Comparison of ENCODE assay signal across 9 cellular contexts in the genomic region with DNA sequence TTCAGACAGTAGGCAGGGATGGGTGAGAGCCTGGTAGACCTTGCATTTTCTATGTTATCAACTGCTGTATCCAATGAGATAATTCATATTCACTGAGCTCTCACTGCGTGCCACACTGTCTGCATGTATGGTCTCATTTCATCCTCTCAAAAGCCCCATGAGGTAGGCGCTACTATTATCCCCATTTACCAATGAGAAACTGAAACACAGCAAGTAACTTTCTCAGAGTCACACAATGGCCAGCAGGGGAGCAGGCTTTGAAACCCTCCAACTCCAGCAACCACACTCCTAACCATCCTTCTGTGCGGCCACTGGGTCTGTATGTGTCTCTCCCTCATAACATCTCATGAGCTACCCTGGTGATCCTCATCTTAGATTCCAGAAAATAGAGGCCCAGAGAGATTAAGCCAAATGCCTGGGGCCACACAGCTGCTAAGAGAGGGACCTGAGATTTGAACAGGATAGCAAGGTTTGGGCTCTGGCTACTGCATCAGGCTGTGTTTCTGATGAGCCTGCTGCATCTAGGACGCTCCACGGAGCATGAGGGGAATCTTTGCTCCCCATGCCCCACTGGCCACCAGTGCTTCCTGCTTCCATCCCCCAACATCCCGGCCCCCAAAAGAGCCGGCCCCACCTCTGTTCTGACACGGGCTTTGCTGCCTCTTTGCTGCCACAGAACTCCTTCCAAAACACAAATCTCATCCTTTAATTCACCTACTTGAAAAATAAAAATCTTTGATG. TPM values are rescaled to one million over a fixed set of nuclear protein-coding genes. Genes with fewer than 3 reads are reported as not detected.
DNase-seq lines count a peak whose midpoint lies in the region; ATAC-seq lines count a peak whose summit lies in the region.
"Had no signal": no experiment of that assay in that cellular context is flagged by ENCODE, and none has a peak within 500 bp of the region (broad histone marks: within the 10 kb centered on the region; RNA-seq: fewer than 3 reads in every experiment).

No MANE protein-coding gene starts in this region.

- no peaks in the 10 kb centered on the region for H3K27me3 ChIP-seq in effector memory CD4-positive, alpha-beta T cell (replicated peaks; ENCODE audit: control insufficient read depth, insufficient read depth, low read length, poor library complexity, severe bottlenecking)

- peak overlapping the region; percentile 99 for H3K27ac ChIP-seq in effector memory CD4-positive, alpha-beta T cell (ENCODE audit: insufficient read depth, low read length, poor library complexity, severe bottlenecking)

- H3K27ac Mint-ChIP-seq in T-helper 17 cell, result peak overlapping the region; percentile 100

- H3K27me3 Mint-ChIP-seq in T-helper 17 cell, result no peaks in the 10 kb centered on the region

- ATAC-seq in T-helper 17 cell, result peak; percentile 57
- no peak for ATAC-seq in GM21723 (IDR thresholded peaks at IDR 0.05; ENCODE audit: unreplicated experiment)

- H3K4me1 ChIP-seq in effector memory CD4-positive, alpha-beta T cell (ENCODE audit: control insufficient read depth, insufficient read depth, low read length, poor library complexity, severe bottlenecking), result peaks cover 70% of the 10 kb centered on the region

- peak; percentile 75 for DNase-seq in stimulated activated CD4-positive, alpha-beta T cell treated with anti-CD3 and anti-CD28 coated beads, Interleukin-15, amount 100 ng/mL, for 24 hours
- DNase-seq in stimulated activated CD4-positive, alpha-beta T cell treated with anti-CD3 and anti-CD28 coated beads, Interleukin-2, amount 100 ng/mL, for 48 hours, result no peak
- DNase-seq in T-helper 17 cell (peak in 1 of 3 donors; percentile 49), NCI-H1436 treated with DMSO at 0.1 percent for 48 hours (lab: John Stamatoyannopoulos, UW) (no peak), GM19238 (ENCODE audit: insufficient read length, low spot score) (no peak), NCI-H2196 (lab: John Stamatoyannopoulos, UW; ENCODE audit: unreplicated experiment) (no peak)
- DNase-seq in effector memory CD4-positive, alpha-beta T cell, result peak in 2 of 3 donors; percentile 44 to 58

- peaks cover 26% of the 10 kb centered on the region for H3K36me3 ChIP-seq in effector memory CD4-positive, alpha-beta T cell (ENCODE audit: control insufficient read depth, insufficient read depth, low read length)

- H3K4me3 ChIP-seq in effector memory CD4-positive, alpha-beta T cell (ENCODE audit: insufficient read depth, low read depth, low read length, poor library complexity, severe bottlenecking), result peak overlapping the region; percentile 87

- H3K4me3 Mint-ChIP-seq in T-helper 17 cell, result peak overlapping the region; percentile 99

- H3K4me1 Mint-ChIP-seq in T-helper 17 cell, result peaks cover 67% of the 10 kb centered on the region

- H3K36me3 Mint-ChIP-seq in T-helper 17 cell (ENCODE audit: low read depth), result peaks cover 24% of the 10 kb centered on the region

- no peaks in the 10 kb centered on the region for H3K9me3 ChIP-seq in T-helper 17 cell (ENCODE audit: control insufficient read depth, low read length, poor library complexity, severe bottlenecking)
- H3K9me3 ChIP-seq in effector memory CD4-positive, alpha-beta T cell (ENCODE audit: control insufficient read depth, low read length), result no peaks in the 10 kb centered on the region

RNA-seq across cellular contexts. Expression of a gene that starts 3.2 kb away (rescaled TPM):
- 100 to 1,000 TPM; 165 to 182 TPM for total RNA-seq in T-helper 17 cell
- total RNA-seq: myocyte had no signal

Comparison
In these comparisons a context has a peak if more than half of its experiments do, and no peak if none do; other contexts are left out.
1. DNase-seq: peak in stimulated activated CD4-positive, alpha-beta T cell treated with anti-CD3 and anti-CD28 coated beads, Interleukin-15, amount 100 ng/mL, for 24 hours (single experiment) and effector memory CD4-positive, alpha-beta T cell (2 of 3); none in stimulated activated CD4-positive, alpha-beta T cell treated with anti-CD3 and anti-CD28 coated beads, Interleukin-2, amount 100 ng/mL, for 48 hours (0 of 2), NCI-H1436 treated with DMSO at 0.1 percent for 48 hours (single experiment), GM19238 (single experiment) and NCI-H2196 (single experiment).